Comparison of ENCODE assay signal across 23 cellular contexts in genomic region chr11:29271616-29272015, GRCh38.
DNase-seq lines count a peak whose midpoint lies in the region; ATAC-seq and TF ChIP-seq lines count a peak whose summit lies in the region.
"Had no signal": no experiment of that assay in that cellular context is flagged by ENCODE, and none has a peak within 500 bp of the region (broad histone marks: within the 10 kb centered on the region; RNA-seq: fewer than 3 reads in every experiment).

No MANE protein-coding gene starts in this region.

- no peaks in the 10 kb centered on the region for H3K79me2 ChIP-seq in osteoblast (ENCODE audit: insufficient read depth, low read length)

- WGBS in body of pancreas, 2 donors: 3 to 14% methylated on average over 1 of the region's 1 CpG

- no peak overlapping the region for H3K4me3 ChIP-seq in osteoblast (ENCODE audit: insufficient read depth, low read length)
- no peak overlapping the region for H3K4me3 ChIP-seq in body of pancreas
- H3K4me3 ChIP-seq: BLaER1 treated with 17β-estradiol and CSF1 and Interleukin-3, amounts not matched to agents 10 nM and 100 nM; HAP-1; K562; Peyer's patch; SJCRH30 had no signal

- H3K4me2 ChIP-seq in osteoblast (ENCODE audit: insufficient read depth, low read length): no peak overlapping the region
- H3K4me2 ChIP-seq: BLaER1 treated with 17β-estradiol and CSF1 and Interleukin-3, amounts not matched to agents 10 nM and 100 nM had no signal

- no peaks in the 10 kb centered on the region for H4K20me1 ChIP-seq in osteoblast (ENCODE audit: insufficient read depth, low read length)
- H4K20me1 ChIP-seq: BLaER1 treated with 17β-estradiol and CSF1 and Interleukin-3, amounts not matched to agents 10 nM and 100 nM had no signal

- no peaks in the 10 kb centered on the region for H3K4me1 Mint-ChIP-seq in WTC11
- H3K4me1 Mint-ChIP-seq: CD4-positive, alpha-beta memory T cell had no signal

- H3K27ac Mint-ChIP-seq in WTC11: no peak overlapping the region
- H3K27ac Mint-ChIP-seq: CD4-positive, alpha-beta memory T cell had no signal

- no peaks in the 10 kb centered on the region for H3K36me3 Mint-ChIP-seq in WTC11
- H3K36me3 Mint-ChIP-seq: CD4-positive, alpha-beta memory T cell had no signal

- no peaks in the 10 kb centered on the region; the same call in 1 of the 2 replicates for H3K27me3 Mint-ChIP-seq in WTC11 (ENCODE audit: low read depth)
- H3K27me3 Mint-ChIP-seq: CD4-positive, alpha-beta memory T cell had no signal

- no peak for TF ChIP-seq POLR2A in body of pancreas (IDR thresholded peaks at IDR 0.05)

- POLR2A ChIA-PET in WTC11 (lab: Charles Lee): no interaction called here

- ATAC-seq in body of pancreas: no peak
- no peak for ATAC-seq in WTC11
- no peak for ATAC-seq in HG02571 (IDR thresholded peaks at IDR 0.05; ENCODE audit: unreplicated experiment)
- ATAC-seq: K562 had no signal

- H3K27ac ChIP-seq in osteoblast (ENCODE audit: low read depth, low read length) (no peak overlapping the region), body of pancreas (no peak overlapping the region)
- H3K27ac ChIP-seq: BLaER1 treated with 17β-estradiol and CSF1 and Interleukin-3, amounts not matched to agents 10 nM and 100 nM; Peyer's patch; SJCRH30 had no signal

- no peaks in the 10 kb centered on the region for H3K9me3 Mint-ChIP-seq in WTC11

- no peak overlapping the region for H3K4me3 Mint-ChIP-seq in WTC11
- H3K4me3 Mint-ChIP-seq: CD4-positive, alpha-beta memory T cell had no signal

- no peaks in the 10 kb centered on the region for H3K36me3 ChIP-seq in osteoblast (ENCODE audit: insufficient read depth, low read length)
- H3K36me3 ChIP-seq in body of pancreas (replicated peaks in 1 of 2; ENCODE audit: insufficient read depth in 1 of 2, low read depth in 2 of 2): no peaks in the 10 kb centered on the region
- H3K36me3 ChIP-seq: BLaER1 treated with 17β-estradiol and CSF1 and Interleukin-3, amounts not matched to agents 10 nM and 100 nM; HAP-1; Peyer's patch; SJCRH30 had no signal

- CTCF ChIA-PET in WTC11 (lab: Charles Lee): interaction anchor here (0.7 to 1.8 kb wide), 6 partner anchors 25 to 112 kb away, joined by 3 to 8 read pairs (median 4); no protein-coding TSS in a partner anchor

- TF ChIP-seq CTCF in osteoblast (IDR thresholded peaks at IDR 0.05; ENCODE audit: extremely low read depth, low read depth, low read length): no peak
- no peak for TF ChIP-seq CTCF in body of pancreas (IDR thresholded peaks at IDR 0.05)
- no peak for TF ChIP-seq CTCF in WTC11 (IDR thresholded peaks at IDR 0.05)

- no peaks in the 10 kb centered on the region for H3K9me3 ChIP-seq in osteoblast (ENCODE audit: low read depth, low read length)
- H3K9me3 ChIP-seq in body of pancreas: no peaks in the 10 kb centered on the region
- H3K9me3 ChIP-seq: BLaER1 treated with 17β-estradiol and CSF1 and Interleukin-3, amounts not matched to agents 10 nM and 100 nM; Caco-2; HAP-1; Peyer's patch; SJCRH30 had no signal

- H3K4me1 ChIP-seq in osteoblast (ENCODE audit: insufficient read depth, low read length) (no peaks in the 10 kb centered on the region), body of pancreas (no peaks in the 10 kb centered on the region)
- H3K4me1 ChIP-seq: BLaER1 treated with 17β-estradiol and CSF1 and Interleukin-3, amounts not matched to agents 10 nM and 100 nM; Caco-2; HAP-1; Peyer's patch had no signal

- H3K27me3 ChIP-seq in osteoblast (ENCODE audit: insufficient read depth, low read length) (no peaks in the 10 kb centered on the region), body of pancreas (no peaks in the 10 kb centered on the region)
- H3K27me3 ChIP-seq: BLaER1 treated with 17β-estradiol and CSF1 and Interleukin-3, amounts not matched to agents 10 nM and 100 nM; Peyer's patch; SJCRH30 had no signal

- DNase-seq in HCEC 1CT: peak; percentile 9
- peak; percentile 25 for DNase-seq in M059J (ENCODE audit: low read depth)
- peak; percentile 37 for DNase-seq in iris pigment epithelial cell (ENCODE audit: low read depth)
- DNase-seq in osteoblast (ENCODE audit: insufficient read length, low spot score, missing footprints): no peak
- no peak for DNase-seq in body of pancreas
- no peak for DNase-seq in H4 (ENCODE audit: low spot score)
- no peak for DNase-seq in WTC11 (ENCODE audit: low spot score)
- DNase-seq: CD4-positive, alpha-beta memory T cell; DMS 273 treated with DMSO at 0.1 percent for 48 hours; DND-41; MM.1S; NCI-H1048; NCI-H1417 treated with DMSO at 0.1 percent for 48 hours; NCI-H187; NCI-H774; NK-92 treated with Interleukin-12 subunit alpha and Interleukin-12 subunit beta, amount 100 ng/mL, for 24 hours; Peyer's patch; SJCRH30 had no signal

- H2AFZ ChIP-seq in osteoblast (ENCODE audit: low read length): peak overlapping the region; percentile 39

- intact Hi-C loops in body of pancreas (cut with DNase I): no loop called here

TF ChIP-seq in WTC11, 78 proteins besides CTCF, POLR2A, EP300 and RAD21 (continues in another document):
- TF ChIP-seq GABPB1 (CRISPR knock-in tag; IDR thresholded peaks at IDR 0.05) (no peak), ZNF317 (CRISPR knock-in tag; IDR thresholded peaks at IDR 0.05; ENCODE audit: borderline replicate concordance, low read depth) (no peak), MLX (CRISPR knock-in tag; IDR thresholded peaks at IDR 0.05) (no peak), CREM (CRISPR knock-in tag; IDR thresholded peaks at IDR 0.05) (no peak), E2F1 (CRISPR knock-in tag; IDR thresholded peaks at IDR 0.05) (no peak), STAT6 (CRISPR knock-in tag; conservative IDR thresholded peaks at IDR 0.05; ENCODE audit: low read depth) (no peak), NFE2L1 (CRISPR knock-in tag; IDR thresholded peaks at IDR 0.05) (no peak), ZNF138 (CRISPR knock-in tag; conservative IDR thresholded peaks at IDR 0.05) (no peak), KAT7 (CRISPR knock-in tag; IDR thresholded peaks at IDR 0.05; ENCODE audit: borderline replicate concordance) (no peak), RORB (CRISPR knock-in tag; IDR thresholded peaks at IDR 0.05) (no peak), PREB (CRISPR knock-in tag; IDR thresholded peaks at IDR 0.05; ENCODE audit: borderline replicate concordance) (no peak), ZNF423 (CRISPR knock-in tag; IDR thresholded peaks at IDR 0.05) (no peak)

Comparison
In these comparisons a context has a peak if more than half of its experiments do, and no peak if none do; other contexts are left out.
1. DNase-seq: peak in HCEC 1CT (single experiment), M059J (single experiment) and iris pigment epithelial cell (single experiment); none in osteoblast (single experiment), body of pancreas (0 of 4), H4 (single experiment) and WTC11 (single experiment).